ENCODE assay signal across 2 cellular contexts in the genomic region with DNA sequence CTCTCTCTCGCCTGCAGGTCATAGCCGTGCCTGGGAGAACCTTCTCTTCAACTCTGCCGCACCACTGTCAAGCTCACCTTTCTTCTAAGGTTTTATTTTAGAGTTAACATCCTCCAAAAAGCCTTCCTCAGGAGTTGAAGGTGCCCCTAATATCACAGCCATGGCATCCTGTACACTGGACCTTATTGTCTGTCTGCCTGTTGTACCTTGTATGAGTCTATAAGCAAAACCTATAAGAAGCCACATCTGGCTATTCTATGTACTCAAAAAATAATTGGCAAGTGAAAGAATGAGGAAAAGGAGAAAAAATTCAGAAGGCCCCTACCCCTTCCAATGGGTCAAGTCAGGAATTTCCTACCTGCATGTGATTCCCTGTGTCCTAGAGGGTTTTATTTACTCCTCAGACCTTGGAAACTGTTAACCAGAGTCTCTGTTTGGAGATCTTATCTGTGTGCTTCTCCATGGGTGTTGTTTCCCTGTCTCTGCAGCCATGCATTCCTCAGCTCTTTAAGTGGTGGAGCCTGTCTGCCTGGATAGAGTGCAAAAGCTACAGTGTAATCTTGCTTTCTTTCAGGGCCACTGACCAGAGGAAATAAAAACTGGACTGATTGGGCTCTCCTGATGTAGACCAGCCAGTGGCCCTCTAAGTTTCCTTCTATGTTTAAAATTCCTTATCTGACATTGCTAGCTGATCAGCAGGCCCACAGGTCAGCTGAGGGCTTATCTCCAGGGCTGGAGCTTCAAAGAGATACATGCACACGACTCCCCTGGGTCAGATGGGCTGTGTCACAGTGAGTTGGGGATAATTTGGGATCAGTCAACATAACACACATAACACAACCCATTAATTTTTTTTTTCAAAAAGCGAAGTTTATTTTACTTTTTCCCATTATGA.
TF ChIP-seq lines count a peak whose summit lies in the region.

No MANE protein-coding gene starts in this region.

TF ChIP-seq in K562, 482 proteins besides CTCF, POLR2A, EP300 and RAD21 (continued from another document and continues in another):
- no peak for TF ChIP-seq NR0B1 (IDR thresholded peaks at IDR 0.05; ENCODE audit: partially characterized antibody)
- TF ChIP-seq WHSC1 (IDR thresholded peaks at IDR 0.05; ENCODE audit: low read length): no peak
- peak; percentile 45 to 46; a peak in 3 of 4 replicates for TF ChIP-seq NRF1 (conservative IDR thresholded peaks at IDR 0.05 in 1 of 2, IDR thresholded peaks at IDR 0.05 in 1 of 2)
- peak; percentile 95 for TF ChIP-seq HDAC3 (IDR thresholded peaks at IDR 0.05; ENCODE audit: borderline replicate concordance, partially characterized antibody)
- TF ChIP-seq CREB1 (IDR thresholded peaks at IDR 0.05): peak; percentile 71
- no peak; the same call in 1 of the 2 replicates for TF ChIP-seq CREB1 (CRISPR knock-in tag; IDR thresholded peaks at IDR 0.05)
- no peak for TF ChIP-seq ZNF143 (CRISPR knock-in tag; IDR thresholded peaks at IDR 0.05)
- TF ChIP-seq ZBTB33 (CRISPR knock-in tag; IDR thresholded peaks at IDR 0.05): peak; percentile 35; the same call in 1 of the 2 replicates
- TF ChIP-seq GATAD2B (IDR thresholded peaks at IDR 0.05; ENCODE audit: borderline replicate concordance): peak; percentile 95
- TF ChIP-seq, protein P1, sequence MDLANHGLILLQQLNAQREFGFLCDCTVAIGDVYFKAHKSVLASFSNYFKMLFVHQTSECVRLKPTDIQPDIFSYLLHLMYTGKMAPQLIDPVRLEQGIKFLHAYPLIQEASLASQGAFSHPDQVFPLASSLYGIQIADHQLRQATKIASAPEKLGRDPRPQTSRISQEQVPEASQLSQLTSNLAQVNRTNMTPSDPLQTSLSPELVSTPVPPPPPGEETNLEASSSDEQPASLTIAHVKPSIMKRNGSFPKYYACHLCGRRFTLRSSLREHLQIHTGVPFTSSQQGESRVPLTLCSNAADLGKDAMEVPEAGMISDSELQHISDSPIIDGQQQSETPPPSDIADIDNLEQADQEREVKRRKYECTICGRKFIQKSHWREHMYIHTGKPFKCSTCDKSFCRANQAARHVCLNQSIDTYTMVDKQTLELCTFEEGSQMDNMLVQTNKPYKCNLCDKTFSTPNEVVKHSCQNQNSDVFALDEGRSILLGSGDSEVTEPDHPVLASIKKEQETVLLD (IDR thresholded peaks at IDR 0.05): peak; percentile 81
- TF ChIP-seq NFE2L1 (tag; IDR thresholded peaks at IDR 0.05; ENCODE audit: borderline replicate concordance, low read depth): no peak
- TF ChIP-seq ADNP (tag; IDR thresholded peaks at IDR 0.05): peak; percentile 80
- 0 out of 2 replicates have a peak, but pooled peaks have one; percentile 36 for TF ChIP-seq DNMT1 (IDR thresholded peaks at IDR 0.05)

TF ChIP-seq in HepG2, 621 proteins besides CTCF, POLR2A, EP300 and RAD21 (continued from another document):
- peak; percentile 70; the same call in 1 of the 2 replicates for TF ChIP-seq AFF4 (CRISPR knock-in tag; IDR thresholded peaks at IDR 0.05)
- peak; percentile 84 for TF ChIP-seq HNF4A (CRISPR knock-in tag; IDR thresholded peaks at IDR 0.05)
- TF ChIP-seq SRF (IDR thresholded peaks at IDR 0.05; ENCODE audit: low read depth, low read length): no peak
- TF ChIP-seq MED1 (CRISPR knock-in tag; IDR thresholded peaks at IDR 0.05): peak; percentile 91
- TF ChIP-seq TRIM24 (CRISPR knock-in tag; IDR thresholded peaks at IDR 0.05): no peak
- TF ChIP-seq, protein P2, sequence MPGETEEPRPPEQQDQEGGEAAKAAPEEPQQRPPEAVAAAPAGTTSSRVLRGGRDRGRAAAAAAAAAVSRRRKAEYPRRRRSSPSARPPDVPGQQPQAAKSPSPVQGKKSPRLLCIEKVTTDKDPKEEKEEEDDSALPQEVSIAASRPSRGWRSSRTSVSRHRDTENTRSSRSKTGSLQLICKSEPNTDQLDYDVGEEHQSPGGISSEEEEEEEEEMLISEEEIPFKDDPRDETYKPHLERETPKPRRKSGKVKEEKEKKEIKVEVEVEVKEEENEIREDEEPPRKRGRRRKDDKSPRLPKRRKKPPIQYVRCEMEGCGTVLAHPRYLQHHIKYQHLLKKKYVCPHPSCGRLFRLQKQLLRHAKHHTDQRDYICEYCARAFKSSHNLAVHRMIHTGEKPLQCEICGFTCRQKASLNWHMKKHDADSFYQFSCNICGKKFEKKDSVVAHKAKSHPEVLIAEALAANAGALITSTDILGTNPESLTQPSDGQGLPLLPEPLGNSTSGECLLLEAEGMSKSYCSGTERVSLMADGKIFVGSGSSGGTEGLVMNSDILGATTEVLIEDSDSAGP (CRISPR knock-in tag; IDR thresholded peaks at IDR 0.05; ENCODE audit: borderline replicate concordance): no peak
- peak; percentile 37; the same call in 1 of the 2 replicates for TF ChIP-seq ZNF746 (CRISPR knock-in tag; IDR thresholded peaks at IDR 0.05)
- peak; percentile 61; the same call in 1 of the 2 replicates for TF ChIP-seq NAIF1 (CRISPR knock-in tag; IDR thresholded peaks at IDR 0.05; ENCODE audit: borderline replicate concordance)
- TF ChIP-seq ZNF12 (CRISPR knock-in tag; IDR thresholded peaks at IDR 0.05): peak; percentile 44; the same call in 1 of the 2 replicates
- no peak for TF ChIP-seq ZNF333 (CRISPR knock-in tag; IDR thresholded peaks at IDR 0.05; ENCODE audit: borderline replicate concordance)
- peak; percentile 87 for TF ChIP-seq ZNF878 (CRISPR knock-in tag; IDR thresholded peaks at IDR 0.05)
- TF ChIP-seq ZNF614 (CRISPR knock-in tag; IDR thresholded peaks at IDR 0.05; ENCODE audit: borderline replicate concordance): peak; percentile 75
- TF ChIP-seq ETV5 (CRISPR knock-in tag; IDR thresholded peaks at IDR 0.05; ENCODE audit: borderline replicate concordance): peak; percentile 36; the same call in 1 of the 2 replicates
- TF ChIP-seq ZSCAN9 (CRISPR knock-in tag; IDR thresholded peaks at IDR 0.05; ENCODE audit: borderline replicate concordance): peak; percentile 76; the same call in 1 of the 2 replicates
- peak; percentile 32 to 36; a peak in 1 of 4 replicates for TF ChIP-seq NR2F1 (CRISPR knock-in tag; IDR thresholded peaks at IDR 0.05)
